ENCODE assay signal across 28 cellular contexts in genomic region chr11:68881320-68881719, GRCh38.
"Had no signal": no experiment of that assay in that cellular context is flagged by ENCODE, and none has a peak within 500 bp of the region (broad histone marks: within the 10 kb centered on the region; RNA-seq: fewer than 3 reads in every experiment).

No MANE protein-coding gene starts in this region.

- ATAC-seq: Panc1, Right ventricle myocardium inferior, SK-N-SH treated with all-trans-retinoic acid at 6 μM for 48 hours had no signal

- DNase-seq: Karpas-422, MM.1S, MV-4-11, NCI-H1092, NCI-H1105, NCI-H1417 treated with DMSO at 0.1 percent for 48 hours, NCI-H1436 treated with DMSO at 0.1 percent for 48 hours, NCI-H187, NCI-H1930, NCI-H2029 treated with DMSO at 0.1 percent for 48 hours, NCI-H2081 treated with DMSO at 0.1 percent for 48 hours, NCI-H2107, NCI-H2171, NCI-H226, NCI-H446 treated with DMSO at 0.1 percent for 48 hours, NCI-H510A, NCI-H524, NCI-H526, NCI-H69, NCI-H748 treated with DMSO at 0.1 percent for 48 hours, NCI-H82, PC-9, SHP77, SIG-M5, SJCRH30 had no signal
